Comparison of ENCODE assay signal across 8 cellular contexts in genomic region chrX:66046612-66047235, GRCh38. TPM values are rescaled to one million over a fixed set of nuclear protein-coding genes. Genes with fewer than 3 reads are reported as not detected.
DNase-seq lines count a peak whose midpoint lies in the region; ATAC-seq, FAIRE-seq and TF ChIP-seq lines count a peak whose summit lies in the region.

No MANE protein-coding gene starts in this region.

- 0% methylated on average over 2 of the region's 2 CpGs for WGBS in K562 (ENCODE audit: insufficient coverage, low coverage, missing lambda C conversion rate)
- WGBS in aorta, 2 donors, result 48 to 65% methylated on average over 2 of the region's 2 CpGs
- no CpG with 5 or more reads among the region's 2 CpGs for WGBS in mesendoderm (ENCODE audit: extremely low coverage, insufficient coverage, low lambda C conversion rate)

- TF ChIP-seq CTCF in Loucy (conservative IDR thresholded peaks at IDR 0.05; ENCODE audit: low read length) (no peak), K562 (IDR thresholded peaks at IDR 0.05 in 2 of 3, conservative IDR thresholded peaks at IDR 0.05 in 1 of 3; ENCODE audit: insufficient read depth in 2 of 3, low read depth in 1 of 3, low read length in 3 of 3) (no peak)

- 0 out of 4 replicates have a peak, but pooled peaks of 1 of the 2 experiments have one; percentile 6 for TF ChIP-seq RAD21 in K562 (CRISPR knock-in tag; conservative IDR thresholded peaks at IDR 0.05 in 1 of 2, IDR thresholded peaks at IDR 0.05 in 1 of 2)

- CTCF ChIA-PET in K562 (lab: Yijun Ruan, JAX; ENCODE audit: low intra/inter-chr PET ratio), result no interaction called here

- no peak overlapping the region for H2BK5ac ChIP-seq in mesendoderm (ENCODE audit: low read length)

- H3K9me3 ChIP-seq in Loucy (ENCODE audit: insufficient read depth, low read depth, low read length) (no peaks in the 10 kb centered on the region), K562 (replicated peaks; ENCODE audit: control insufficient read depth, insufficient read depth, low read depth, low read length) (no peaks in the 10 kb centered on the region), aorta (ENCODE audit: control insufficient read depth, low read length) (no peaks in the 10 kb centered on the region)

- H2AFZ ChIP-seq in Loucy (ENCODE audit: low read length), result peak overlapping the region; percentile 68; the same call in 1 of the 2 replicates
- H2AFZ ChIP-seq in K562 (ENCODE audit: low read depth, low read length), result peak overlapping the region; percentile 70

- H2BK15ac ChIP-seq in mesendoderm (replicated peaks; ENCODE audit: low read depth), result no peak overlapping the region

- FAIRE-seq in GM12891 (lab: Jason Lieb, UNC), result peak; percentile 89
- FAIRE-seq in K562 (lab: Jason Lieb, UNC), result peak; percentile 82

- TF ChIP-seq POLR2A in GM12891 (IDR thresholded peaks at IDR 0.05; ENCODE audit: low read depth, low read length), result no peak
- no peak for TF ChIP-seq POLR2A in K562 (conservative IDR thresholded peaks at IDR 0.05)

- H3K79me1 ChIP-seq in mesendoderm (ENCODE audit: low read length), result no peaks in the 10 kb centered on the region

- no peak overlapping the region for H3K56ac ChIP-seq in mesendoderm (ENCODE audit: low read length)

- H4K20me1 ChIP-seq in Loucy (ENCODE audit: insufficient read depth, low read length, poor library complexity, severe bottlenecking) (no peaks in the 10 kb centered on the region), K562 (replicated peaks; ENCODE audit: control insufficient read depth, insufficient read depth, low read length) (no peaks in the 10 kb centered on the region)

- H3K4ac ChIP-seq in mesendoderm (ENCODE audit: low read depth, low read length), result no peak overlapping the region

- H3K9ac ChIP-seq in Loucy (ENCODE audit: low read depth, low read length, poor library complexity, severe bottlenecking), result no peak overlapping the region
- peak overlapping the region in 1 of 2 experiments; percentile 24; a peak in 1 of 4 replicates for H3K9ac ChIP-seq in K562 (ENCODE audit: insufficient read depth in 1 of 2, low read depth in 2 of 2, low read length in 2 of 2)
- H3K9ac ChIP-seq in mesendoderm (ENCODE audit: low read length), result no peak overlapping the region

- H3K9me2 ChIP-seq in Loucy (replicated peaks; ENCODE audit: low read depth, low read length), result no peaks in the 10 kb centered on the region

- no peaks in the 10 kb centered on the region for H3K9me1 ChIP-seq in K562 (ENCODE audit: control insufficient read depth, insufficient read depth, low read length)

- in situ Hi-C loops in K562 (cut with MboI), result no loop called here

- H4K8ac ChIP-seq in mesendoderm (ENCODE audit: low read depth, low read length), result no peak overlapping the region

- DNase-seq in GM12891 (ENCODE audit: insufficient read length, low spot score) (no peak), K562 (ENCODE audit: extremely low read depth in 1 of 4, low spot score in 3 of 4) (peak in 2 of 4 experiments; percentile 25 to 54), aorta (no peak), T1000 (lab: John Stamatoyannopoulos, UW) (no peak), mesendoderm (no peak), cardiac septum (ENCODE audit: low spot score) (no peak)

- peak; percentile 39; the same call in 1 of the 2 replicates for TF ChIP-seq EP300 in K562 (IDR thresholded peaks at IDR 0.05; ENCODE audit: low read length)

- H3K4me2 ChIP-seq in Loucy (ENCODE audit: low read depth, low read length, poor library complexity, severe bottlenecking) (peak overlapping the region; percentile 35), K562 (ENCODE audit: insufficient read depth, low read length) (no peak overlapping the region), mesendoderm (ENCODE audit: low read length) (no peak overlapping the region)

- H3K79me2 ChIP-seq in Loucy (ENCODE audit: insufficient read depth, low read length) (no peaks in the 10 kb centered on the region), K562 (ENCODE audit: control insufficient read depth, insufficient read depth, low read length) (no peaks in the 10 kb centered on the region), mesendoderm (ENCODE audit: control insufficient read depth, insufficient read depth, low read length) (no peaks in the 10 kb centered on the region)

- no peak overlapping the region for H4K5ac ChIP-seq in mesendoderm (ENCODE audit: low read length)

- no peak overlapping the region for H3K4me3 ChIP-seq in Loucy (ENCODE audit: low read length, poor library complexity, severe bottlenecking)
- no peak overlapping the region for H3K4me3 ChIP-seq in K562
- H3K4me3 ChIP-seq in aorta (ENCODE audit: low read length in 2 of 2), result no peak overlapping the region
- H3K4me3 ChIP-seq in mesendoderm (ENCODE audit: low read length), result no peak overlapping the region

- H3K4me1 ChIP-seq in Loucy (ENCODE audit: insufficient read depth, low read length, poor library complexity, severe bottlenecking) (peaks cover 19% of the 10 kb centered on the region), K562 (replicated peaks in 1 of 2; ENCODE audit: control insufficient read depth in 2 of 2, insufficient read depth in 2 of 2, low read length in 2 of 2) (peaks cover 0 to 24% of the 10 kb centered on the region in 2 experiments; a peak in 2 of 5 replicates), aorta (ENCODE audit: control insufficient read depth in 1 of 2, insufficient read depth in 2 of 2, low read length in 2 of 2) (no peaks in the 10 kb centered on the region), mesendoderm (ENCODE audit: control insufficient read depth, low read depth, low read length) (no peaks in the 10 kb centered on the region)

- H3F3A ChIP-seq in Loucy (ENCODE audit: low read depth), result no peaks in the 10 kb centered on the region

- H3K23ac ChIP-seq in mesendoderm (ENCODE audit: low read length), result no peak overlapping the region

- H3K27me3 ChIP-seq in Loucy (ENCODE audit: insufficient read depth, low read length, poor library complexity, severe bottlenecking), result no peaks in the 10 kb centered on the region
- no peaks in the 10 kb centered on the region for H3K27me3 ChIP-seq in K562 (ENCODE audit: control insufficient read depth in 2 of 2, insufficient read depth in 2 of 2, low read length in 2 of 2)
- H3K27me3 ChIP-seq in aorta (ENCODE audit: control insufficient read depth in 1 of 2, insufficient read depth in 2 of 2, low read length in 1 of 2), result no peaks in the 10 kb centered on the region
- H3K27me3 ChIP-seq in mesendoderm (ENCODE audit: insufficient read depth, low read length, poor library complexity), result no peaks in the 10 kb centered on the region

- H3K36me3 ChIP-seq in Loucy (ENCODE audit: insufficient read depth, low read length) (no peaks in the 10 kb centered on the region), K562 (ENCODE audit: control insufficient read depth, insufficient read depth, low read length) (no peaks in the 10 kb centered on the region), aorta (ENCODE audit: control insufficient read depth in 1 of 2, insufficient read depth in 2 of 2, low read length in 1 of 2) (no peaks in the 10 kb centered on the region), mesendoderm (ENCODE audit: control insufficient read depth, insufficient read depth, low read length) (no peaks in the 10 kb centered on the region)

- intact Hi-C loops in K562 (cut with micrococcal nuclease) (no loop called here), aorta (cut with DNase I) (no loop called here), cardiac septum (cut with DNase I) (no loop called here)

- POLR2A ChIA-PET in K562 (lab: Yijun Ruan, JAX), result interaction anchor here (0.9 to 1.4 kb wide), 2 partner anchors 9 to 120 kb away, joined by 3 to 4 read pairs; no protein-coding TSS in a partner anchor

- H2BK120ac ChIP-seq in mesendoderm (ENCODE audit: low read depth, low read length), result no peak overlapping the region

- H3K27ac ChIP-seq in K562 (ENCODE audit: extremely low read depth, low read depth, low read length) (peak overlapping the region; percentile 57), aorta (ENCODE audit: low read depth in 1 of 2, low read length in 2 of 2) (no peak overlapping the region), mesendoderm (ENCODE audit: low read depth, low read length) (no peak overlapping the region)

- H3K18ac ChIP-seq in mesendoderm (ENCODE audit: low read length), result no peak overlapping the region

- ATAC-seq in GM21619 (IDR thresholded peaks at IDR 0.05; ENCODE audit: unreplicated experiment) (peak; percentile 73), K562 (peak; percentile 76), aorta (ENCODE audit: low FRiP score) (no peak)

- no peak overlapping the region for H2AK5ac ChIP-seq in mesendoderm (ENCODE audit: low read length)

- BruUV-seq in K562 (replicated peaks; lab: Mats Ljungman, UMichigan), result no TSS peak

TF ChIP-seq in GM12891, 5 proteins besides CTCF, POLR2A, EP300 and RAD21:
- TF ChIP-seq SPI1 (IDR thresholded peaks at IDR 0.05; ENCODE audit: low read depth, low read length) (peak; percentile 99), PAX5 (IDR thresholded peaks at IDR 0.05; ENCODE audit: insufficient read depth, low read length, severe bottlenecking) (no peak)

TF ChIP-seq in K562, 482 proteins besides CTCF, POLR2A, EP300 and RAD21 (continues in another document):
- no peak for TF ChIP-seq ESRRA (IDR thresholded peaks at IDR 0.05; ENCODE audit: borderline replicate concordance, low read depth)

RNA-seq across cellular contexts. Expression of gene VSIG4, which starts 6.8 kb away (rescaled TPM):
- 0.08 TPM for polyA plus RNA-seq in GM12891 (2012; ENCODE audit: low read depth, missing spikeins)
- not detected in 2 replicates for total RNA-seq in K562 (2011; cell fraction: chromatin; rRNA removed; ENCODE audit: low replicate concordance)
- total RNA-seq in K562 (2011; cell fraction: nucleolus; rRNA removed), result 0.17 TPM in 1 of 2 replicates, not detected in the other
- total RNA-seq in K562 (2011; cell fraction: nucleoplasm; rRNA removed), result 0.37 TPM in 1 of 2 replicates, not detected in the other
- total RNA-seq in K562 (2014; rRNA removed) (not detected in 2 replicates), K562 (2014; rRNA removed; fragmentation: Illumina TruSeq; extraction: Trizol) (0.22 and 0.29 TPM in 2 replicates), K562 (2015; rRNA removed; fragmentation: Illumina TruSeq; extraction: Trizol) (0.23 and 0.33 TPM in 2 replicates), K562 (2021) (0.47 and 0.49 TPM in 2 replicates), aorta (100 to 1,000 TPM; 113 to 115 TPM), cardiac septum (8.1 TPM)
- polyA plus RNA-seq in K562 (2011; rRNA removed) (0.22 and 0.58 TPM in 2 replicates), K562 (2014; fragmentation: Illumina TruSeq; extraction: Trizol) (0.43 and 0.46 TPM in 2 replicates), K562 (2014; fragmentation: Nextera tagmentation; extraction: Ambion mirVana) (1 to 10 TPM in 1 of 2 experiments, under 1 TPM in 1; 0.91 to 1.6 TPM), K562 (2014; rRNA removed) (0.12 and 0.61 TPM in 2 replicates), aorta (100 to 1,000 TPM in 1 of 2 donors, 10 to 100 TPM in 1; 20.6 to 105 TPM)
- polyA plus RNA-seq in K562 (2011; cell fraction: cytosol; rRNA removed), result 0.52 and 1.0 TPM in 2 replicates
- 0.48 and 1.2 TPM in 2 replicates for polyA plus RNA-seq in K562 (2011; cell fraction: nucleus; rRNA removed)
- polyA plus RNA-seq in K562 (2012), result 0.21 and 1.1 TPM in 2 replicates
- 0.35 and 0.42 TPM in 2 replicates for polyA minus RNA-seq in K562 (2011; rRNA and poly(A)+ RNA removed)
- polyA minus RNA-seq in K562 (2011; cell fraction: cytosol; rRNA and poly(A)+ RNA removed), result not detected in 2 replicates
- polyA minus RNA-seq in K562 (2011; cell fraction: nucleus; rRNA and poly(A)+ RNA removed), result 0.22 TPM in 1 of 2 replicates, not detected in the other
- not detected for polyA plus RNA-seq in mesendoderm (2013, experiment 1 of 2)
- polyA plus RNA-seq in mesendoderm (2013, experiment 2 of 2), result not detected

Comparison
In these comparisons a context has a peak if more than half of its experiments do, and no peak if none do; other contexts are left out.
1. RNA of gene VSIG4, which starts 6.8 kb away (total RNA-seq): 113 to 115 TPM in aorta; 8.1 TPM in cardiac septum (single experiment) and 0.17 to 0.49 TPM in K562; every median in the first group is over 10 times any median in the second.